14 cellular contexts compared by ENCODE assay signal in genomic region chr6:170125447-170126300, GRCh38.
DNase-seq lines count a peak whose midpoint lies in the region; TF ChIP-seq lines count a peak whose summit lies in the region.
"Had no signal": no experiment of that assay in that cellular context is flagged by ENCODE, and none has a peak within 500 bp of the region (broad histone marks: within the 10 kb centered on the region; RNA-seq: fewer than 3 reads in every experiment).

No MANE protein-coding gene starts in this region.

- H3K9me3 ChIP-seq in BLaER1 (peaks cover 17% of the 10 kb centered on the region), Peyer's patch (peaks cover 0 to 10% (median 0%) of the 10 kb centered on the region in 4 donors), spleen (peaks cover 0 to 20% (median 16%) of the 10 kb centered on the region in 8 donors)

- H3K4me1 ChIP-seq in BLaER1 (peaks cover 55% of the 10 kb centered on the region), Peyer's patch (peaks cover 0 to 5% (median 0%) of the 10 kb centered on the region in 4 donors), spleen (peaks cover 0 to 15% (median 3%) of the 10 kb centered on the region in 6 donors)

- H3K27me3 ChIP-seq in BLaER1 (no peaks in the 10 kb centered on the region), Peyer's patch (no peaks in the 10 kb centered on the region), spleen (replicated peaks in 1 of 7) (peaks cover 0 to 31% (median 0%) of the 10 kb centered on the region in 7 donors)

- WGBS in spleen, 5 donors, result 82 to 93% (median 88%) methylated on average over 20 to 27 of the region's 27 CpGs

- H3K36me3 ChIP-seq in BLaER1, result no peaks in the 10 kb centered on the region
- no peaks in the 10 kb centered on the region for H3K36me3 ChIP-seq in Peyer's patch
- no peaks in the 10 kb centered on the region for H3K36me3 ChIP-seq in spleen
- H3K36me3 ChIP-seq: esophagus squamous epithelium had no signal

- no peaks in the 10 kb centered on the region for H4K20me1 ChIP-seq in BLaER1

- peak in 2 of 3 donors; percentile 24 to 26 for DNase-seq in Peyer's patch
- peak; percentile 49 for DNase-seq in islet precursor cell
- peak; percentile 56 for DNase-seq in spleen
- no peak for DNase-seq in NCI-H526 (lab: John Stamatoyannopoulos, UW)
- no peak for DNase-seq in NCI-H2227 (lab: John Stamatoyannopoulos, UW; ENCODE audit: unreplicated experiment)
- DNase-seq in activated CD4-positive, CD25-positive, alpha-beta regulatory T cell treated with anti-CD3 and anti-CD28 coated beads, Interleukin-2, amount 50 U/mL, for 72 hours, result no peak
- DNase-seq in COR-L47 (lab: John Stamatoyannopoulos, UW), result no peak
- DNase-seq: activated CD4-positive, alpha-beta T cell treated with anti-CD3 and anti-CD28 coated beads, Interleukin-2, amount 50 U/mL, for 48 hours; effector CD4-positive, alpha-beta T cell; esophagus squamous epithelium; NCI-H1436 treated with DMSO at 0.1 percent for 48 hours; NCI-H774 had no signal

- intact Hi-C loops in spleen (cut with DNase I; ENCODE audit: low total_unique reads), result no loop called here

- H3K4me2 ChIP-seq in BLaER1, result peak overlapping the region; percentile 70

- H3K27ac ChIP-seq in BLaER1 (peak overlapping the region; percentile 19; the same call in 1 of the 2 replicates), Peyer's patch (no peak overlapping the region), spleen (peak overlapping the region in 3 of 8 donors; percentile 19 to 44 (median 29))
- H3K27ac ChIP-seq: parathyroid adenoma had no signal

- H3K4me3 ChIP-seq in BLaER1 (no peak overlapping the region), Peyer's patch (no peak overlapping the region), spleen (no peak overlapping the region)
- H3K4me3 ChIP-seq: esophagus squamous epithelium had no signal

- no peak overlapping the region; the same call in 1 of the 2 replicates for H3K9ac ChIP-seq in BLaER1
- H3K9ac ChIP-seq: parathyroid adenoma had no signal

- no peak for TF ChIP-seq CTCF in Peyer's patch (IDR thresholded peaks at IDR 0.05)
- no peak for TF ChIP-seq CTCF in spleen (IDR thresholded peaks at IDR 0.05 in 8 of 11, conservative IDR thresholded peaks at IDR 0.05 in 3 of 11)

- TF ChIP-seq POLR2A in Peyer's patch (IDR thresholded peaks at IDR 0.05) (no peak), spleen (IDR thresholded peaks at IDR 0.05) (no peak)

Comparison
In these comparisons a context has a peak if more than half of its experiments do, and no peak if none do; other contexts are left out.
1. DNase-seq: peak in Peyer's patch (2 of 3), islet precursor cell (single experiment) and spleen (single experiment); none in NCI-H526 (0 of 2), NCI-H2227 (single experiment), activated CD4-positive, CD25-positive, alpha-beta regulatory T cell treated with anti-CD3 and anti-CD28 coated beads, Interleukin-2, amount 50 U/mL, for 72 hours (single experiment) and COR-L47 (single experiment).